In genomic region chr6:137697267-137697938, GRCh38 we compare ENCODE assay signal across 8 cellular contexts.
A peak's percentile ranks its signal among the peaks of the same experiment; 100 is the strongest.
DNase-seq lines count a peak whose midpoint lies in the region; ATAC-seq and TF ChIP-seq lines count a peak whose summit lies in the region.

No MANE protein-coding gene starts in this region.

- CTCF ChIA-PET in WTC11 (lab: Charles Lee), result interaction anchor here (0.8 to 4.2 kb wide), 13 partner anchors 7 to 608 kb away, joined by 3 to 17 read pairs (median 5); no protein-coding TSS in a partner anchor

- POLR2A ChIA-PET in WTC11 (lab: Charles Lee), result no interaction called here

- H3K4me1 Mint-ChIP-seq in WTC11 (peaks cover 12% of the 10 kb centered on the region), osteocyte (ENCODE audit: unreplicated experiment) (peaks cover 25% of the 10 kb centered on the region)

- peak; percentile 19 for DNase-seq in WTC11 (ENCODE audit: low spot score)
- peak; percentile 97 for DNase-seq in kidney tubule cell (ENCODE audit: low spot score)
- DNase-seq in SIG-M5 treated with dmso at 0.1 percent for 504 hours (lab: John Stamatoyannopoulos, UW; ENCODE audit: unreplicated experiment), result no peak
- DNase-seq in osteocyte (ENCODE audit: extremely low spot score, unreplicated experiment), result no peak

- no peak for TF ChIP-seq CTCF in WTC11 (IDR thresholded peaks at IDR 0.05)
- no peak for TF ChIP-seq CTCF in osteocyte (IDR thresholded peaks at IDR 0.05)

- H3K9me3 Mint-ChIP-seq in WTC11 (no peaks in the 10 kb centered on the region), osteocyte (ENCODE audit: unreplicated experiment) (no peaks in the 10 kb centered on the region)

- H3K36me3 Mint-ChIP-seq in WTC11, result no peaks in the 10 kb centered on the region
- no peaks in the 10 kb centered on the region for H3K36me3 Mint-ChIP-seq in osteocyte (ENCODE audit: unreplicated experiment)

- peak overlapping the region; percentile 52; the same call in 1 of the 2 replicates for H3K27ac Mint-ChIP-seq in WTC11
- no peak overlapping the region for H3K27ac Mint-ChIP-seq in osteocyte (ENCODE audit: unreplicated experiment)

- ATAC-seq in GM18502 (IDR thresholded peaks at IDR 0.05; ENCODE audit: poor library complexity, unreplicated experiment) (peak; percentile 61), HG02678 (IDR thresholded peaks at IDR 0.05; ENCODE audit: unreplicated experiment) (peak; percentile 66), WTC11 (peak; percentile 85), GM21737 (IDR thresholded peaks at IDR 0.05; ENCODE audit: unreplicated experiment) (no peak), HG03460 (IDR thresholded peaks at IDR 0.05; ENCODE audit: unreplicated experiment) (no peak)

- no peaks in the 10 kb centered on the region for H3K27me3 Mint-ChIP-seq in WTC11 (ENCODE audit: low read depth)
- no peaks in the 10 kb centered on the region for H3K27me3 Mint-ChIP-seq in osteocyte (ENCODE audit: unreplicated experiment)

- no peak overlapping the region for H3K4me3 Mint-ChIP-seq in WTC11
- no peak overlapping the region for H3K4me3 Mint-ChIP-seq in osteocyte (ENCODE audit: unreplicated experiment)

TF ChIP-seq in WTC11, 78 proteins besides CTCF, POLR2A, EP300 and RAD21:
- TF ChIP-seq EMX1 (CRISPR knock-in tag; IDR thresholded peaks at IDR 0.05), result no peak
- TF ChIP-seq MYBL2 (CRISPR knock-in tag; IDR thresholded peaks at IDR 0.05), result no peak
- TF ChIP-seq HMGXB4 (CRISPR knock-in tag; IDR thresholded peaks at IDR 0.05), result no peak
- TF ChIP-seq FOXP1 (CRISPR knock-in tag; IDR thresholded peaks at IDR 0.05; ENCODE audit: borderline replicate concordance), result no peak
- no peak for TF ChIP-seq RELA (CRISPR knock-in tag; IDR thresholded peaks at IDR 0.05; ENCODE audit: borderline replicate concordance)
- no peak for TF ChIP-seq SMAD4 (CRISPR knock-in tag; IDR thresholded peaks at IDR 0.05)
- no peak for TF ChIP-seq ZNF532 (CRISPR knock-in tag; IDR thresholded peaks at IDR 0.05; ENCODE audit: borderline replicate concordance)
- TF ChIP-seq ARID4B (CRISPR knock-in tag; IDR thresholded peaks at IDR 0.05; ENCODE audit: borderline replicate concordance), result no peak
- TF ChIP-seq JAZF1 (CRISPR knock-in tag; IDR thresholded peaks at IDR 0.05), result no peak
- no peak for TF ChIP-seq TCF7 (CRISPR knock-in tag; IDR thresholded peaks at IDR 0.05; ENCODE audit: low read depth)
- no peak for TF ChIP-seq NFYB (CRISPR knock-in tag; conservative IDR thresholded peaks at IDR 0.05; ENCODE audit: low read depth)
- no peak for TF ChIP-seq TP53 (CRISPR knock-in tag; IDR thresholded peaks at IDR 0.05)

Comparison
In these comparisons a context has a peak if more than half of its experiments do, and no peak if none do; other contexts are left out.
1. ATAC-seq: peak in GM18502 (single experiment), HG02678 (single experiment) and WTC11 (single experiment); none in GM21737 (single experiment) and HG03460 (single experiment).
2. DNase-seq: peak in WTC11 (single experiment) and kidney tubule cell (single experiment); none in SIG-M5 treated with dmso at 0.1 percent for 504 hours (single experiment) and osteocyte (single experiment).